ENCODE assay signal across 21 cellular contexts in the genomic region with DNA sequence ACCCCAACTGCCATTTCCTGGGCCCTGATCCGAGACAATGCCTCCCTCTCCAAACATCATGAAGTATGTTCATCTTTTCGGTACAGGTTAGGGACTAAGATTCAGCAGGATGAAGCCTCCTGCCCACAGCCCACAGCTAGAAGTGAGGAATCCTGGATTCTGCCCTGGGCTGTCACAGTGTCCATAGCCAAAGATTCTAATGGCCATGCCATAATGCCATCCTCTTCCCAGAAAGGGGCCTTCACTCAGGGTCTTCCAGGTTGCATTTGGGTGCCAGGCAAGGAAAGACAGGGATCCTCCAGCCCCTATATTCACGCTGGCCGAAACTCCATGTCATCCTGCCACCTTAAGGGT.
"Had no signal": no experiment of that assay in that cellular context is flagged by ENCODE, and none has a peak within 500 bp of the region (broad histone marks: within the 10 kb centered on the region; RNA-seq: fewer than 3 reads in every experiment).

No MANE protein-coding gene starts in this region.

- DNase-seq: activated B cell treated with CpG ODN at 0.5 μM for 24 hours; activated CD4-positive, alpha-beta T cell treated with anti-CD3 and anti-CD28 coated beads for 4 hours; activated CD8-positive, alpha-beta memory T cell treated with anti-CD3 and anti-CD28 coated beads, Interleukin-2, amount 50 U/mL, for 4 hours; activated gamma-delta T cell treated with Interleukin-2 at 50 U/mL for 16 hours; activated T-cell treated with anti-CD3 and anti-CD28 coated beads, Interleukin-2, amount 50 U/mL, for 72 hours; amniotic stem cell; caudate nucleus; foreskin melanocyte; mammary epithelial cell; right cardiac atrium; SK-N-SH; small intestine; stimulated activated CD4-positive, alpha-beta T cell treated with anti-CD3 and anti-CD28 coated beads, Interleukin-4, amount 100 ng/mL, for 1 hour; stomach; testis had no signal

- H3K4me3 ChIP-seq: left ventricle myocardium inferior, prostate gland, stomach, testis, upper lobe of left lung had no signal

- H3K36me3 ChIP-seq: left ventricle myocardium inferior, prostate gland, stomach, upper lobe of left lung had no signal

- H3K9me3 ChIP-seq: left ventricle myocardium inferior, prostate gland, SK-N-SH, stomach, testis, upper lobe of left lung had no signal

- H3K27ac Mint-ChIP-seq: activated B cell treated with CpG ODN at 0.5 μM for 24 hours; activated naive CD4-positive, alpha-beta T cell treated with anti-CD3 and anti-CD28 coated beads, Interleukin-2, amount 50 U/mL, for 72 hours; activated T-cell treated with anti-CD3 and anti-CD28 coated beads, Interleukin-2, amount 50 U/mL, for 72 hours; stimulated activated effector memory CD8-positive, alpha-beta T cell treated with anti-CD3 and anti-CD28 coated beads, Interleukin-12 subunit alpha, Interleukin-12 subunit beta, amount 100 ng/mL, for 72 hours; T-helper 2 cell treated with Interferon-gamma antibody and Interleukin-4, amounts not matched to agents 5 μg/mL and 100 μg/mL, for 36 hours had no signal

- H3K9me3 Mint-ChIP-seq: activated B cell treated with CpG ODN at 0.5 μM for 24 hours; activated naive CD4-positive, alpha-beta T cell treated with anti-CD3 and anti-CD28 coated beads, Interleukin-2, amount 50 U/mL, for 72 hours; activated T-cell treated with anti-CD3 and anti-CD28 coated beads, Interleukin-2, amount 50 U/mL, for 72 hours; stimulated activated effector memory CD8-positive, alpha-beta T cell treated with anti-CD3 and anti-CD28 coated beads, Interleukin-12 subunit alpha, Interleukin-12 subunit beta, amount 100 ng/mL, for 72 hours; T-helper 2 cell treated with Interferon-gamma antibody and Interleukin-4, amounts not matched to agents 5 μg/mL and 100 μg/mL, for 36 hours had no signal

- H3K27ac ChIP-seq: left ventricle myocardium inferior, prostate gland, testis, upper lobe of left lung had no signal

- H3K27me3 ChIP-seq: stomach, testis, upper lobe of left lung had no signal

- H3K36me3 Mint-ChIP-seq: activated naive CD4-positive, alpha-beta T cell treated with anti-CD3 and anti-CD28 coated beads, Interleukin-2, amount 50 U/mL, for 72 hours; stimulated activated effector memory CD8-positive, alpha-beta T cell treated with anti-CD3 and anti-CD28 coated beads, Interleukin-12 subunit alpha, Interleukin-12 subunit beta, amount 100 ng/mL, for 72 hours had no signal

- H3K4me3 Mint-ChIP-seq: activated B cell treated with CpG ODN at 0.5 μM for 24 hours; activated T-cell treated with anti-CD3 and anti-CD28 coated beads, Interleukin-2, amount 50 U/mL, for 72 hours; stimulated activated effector memory CD8-positive, alpha-beta T cell treated with anti-CD3 and anti-CD28 coated beads, Interleukin-12 subunit alpha, Interleukin-12 subunit beta, amount 100 ng/mL, for 72 hours; T-helper 2 cell treated with Interferon-gamma antibody and Interleukin-4, amounts not matched to agents 5 μg/mL and 100 μg/mL, for 36 hours had no signal
